23 cellular contexts compared by ENCODE assay signal in the genomic region with DNA sequence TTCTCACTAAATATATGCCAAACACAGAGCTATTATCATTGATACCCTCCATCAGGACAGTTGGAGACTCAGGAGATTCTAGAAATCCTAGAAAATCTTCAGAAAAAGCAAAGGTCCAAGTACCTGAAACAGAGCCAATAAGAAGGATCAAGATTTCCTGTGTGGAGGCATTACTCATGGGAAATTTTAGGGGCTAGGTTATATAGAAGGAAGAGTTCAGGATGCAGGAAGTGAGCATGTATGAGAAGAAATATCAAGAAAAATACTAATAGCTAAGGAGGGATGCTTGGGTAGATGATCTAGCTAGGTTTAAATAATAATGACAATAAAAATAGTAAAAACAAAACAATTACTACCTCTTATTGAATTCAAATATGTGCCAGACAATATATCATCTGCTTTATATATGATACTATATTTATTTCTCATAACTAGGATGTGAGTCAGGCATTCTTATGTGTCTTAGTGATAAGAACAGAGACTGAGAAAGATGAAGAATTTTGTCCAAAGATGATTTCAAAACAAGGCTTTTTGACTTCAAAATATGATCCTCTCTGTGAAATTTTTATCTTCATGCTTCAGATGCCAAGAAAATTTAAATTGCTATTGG.
DNase-seq lines count a peak whose midpoint lies in the region; ATAC-seq, FAIRE-seq and TF ChIP-seq lines count a peak whose summit lies in the region.
"Had no signal": no experiment of that assay in that cellular context is flagged by ENCODE, and none has a peak within 500 bp of the region (broad histone marks: within the 10 kb centered on the region; RNA-seq: fewer than 3 reads in every experiment).

No MANE protein-coding gene starts in this region.

- no peak overlapping the region for H4K12ac ChIP-seq in trophoblast cell (ENCODE audit: low read depth, low read length)

- H3K79me2 ChIP-seq in GM23248 (ENCODE audit: insufficient read depth), result no peaks in the 10 kb centered on the region
- no peaks in the 10 kb centered on the region for H3K79me2 ChIP-seq in SK-N-SH (ENCODE audit: insufficient read depth)
- no peaks in the 10 kb centered on the region for H3K79me2 ChIP-seq in trophoblast cell (ENCODE audit: control insufficient read depth, insufficient read depth, low read length, poor library complexity)

- CTCF ChIA-PET in SK-N-SH (lab: Yijun Ruan, JAX), result no interaction called here

- no peaks in the 10 kb centered on the region for H3K36me3 ChIP-seq in GM23248 (ENCODE audit: low read depth)
- no peaks in the 10 kb centered on the region for H3K36me3 ChIP-seq in SK-N-SH (replicated peaks in 1 of 2; ENCODE audit: control insufficient read depth in 1 of 2, insufficient read depth in 2 of 2, low read length in 1 of 2)
- no peaks in the 10 kb centered on the region for H3K36me3 ChIP-seq in trophoblast cell (ENCODE audit: control insufficient read depth in 1 of 2, insufficient read depth in 2 of 2, low read length in 2 of 2)
- H3K36me3 ChIP-seq in lower lobe of right lung, result no peaks in the 10 kb centered on the region
- H3K36me3 ChIP-seq: BLaER1, SJCRH30, tibial nerve had no signal

- peak overlapping the region; percentile 27 for H3K27ac ChIP-seq in GM23248
- H3K27ac ChIP-seq in SK-N-SH (ENCODE audit: low read depth in 2 of 2, low read length in 1 of 2), result peak overlapping the region in 1 of 2 experiments; percentile 90; a peak in 2 of 4 replicates
- H3K27ac ChIP-seq in epithelial cell of prostate, result peak overlapping the region; percentile 89
- no peak overlapping the region for H3K27ac ChIP-seq in trophoblast cell (ENCODE audit: low read depth, low read length)
- H3K27ac ChIP-seq in lower lobe of right lung, result no peak overlapping the region
- no peak overlapping the region for H3K27ac ChIP-seq in caudate nucleus (ENCODE audit: low read depth, low read length)
- H3K27ac ChIP-seq: BLaER1, psoas muscle, SJCRH30, tibial nerve had no signal

- no peak overlapping the region for H2BK12ac ChIP-seq in trophoblast cell (ENCODE audit: low read length)

- H3K9me2 ChIP-seq in GM23248 (ENCODE audit: insufficient read depth), result no peaks in the 10 kb centered on the region
- H3K9me2 ChIP-seq in SK-N-SH, result no peaks in the 10 kb centered on the region

- intact Hi-C loops in lower lobe of right lung (cut with DNase I), result no loop called here

- H3K27me3 ChIP-seq in GM23248 (replicated peaks; ENCODE audit: insufficient read depth) (no peaks in the 10 kb centered on the region), SK-N-SH (ENCODE audit: insufficient read depth) (no peaks in the 10 kb centered on the region), trophoblast cell (ENCODE audit: insufficient read depth, low read length) (no peaks in the 10 kb centered on the region), lower lobe of right lung (ENCODE audit: low read depth) (no peaks in the 10 kb centered on the region)
- H3K27me3 ChIP-seq: BLaER1, SJCRH30, tibial nerve had no signal

- peak in 1 of 2 experiments; percentile 74; a peak in 2 of 4 replicates for TF ChIP-seq EP300 in SK-N-SH (IDR thresholded peaks at IDR 0.05; ENCODE audit: borderline replicate concordance in 1 of 2, low read depth in 1 of 2, low read length in 1 of 2)

- no peak overlapping the region for H2AK5ac ChIP-seq in trophoblast cell (ENCODE audit: low read length)

- ATAC-seq in lower lobe of right lung (no peak), GM18873 (IDR thresholded peaks at IDR 0.05; ENCODE audit: low FRiP score, unreplicated experiment) (no peak)
- ATAC-seq: HCT116, psoas muscle had no signal

- H3K4ac ChIP-seq in trophoblast cell (ENCODE audit: low read depth, low read length), result no peak overlapping the region

- no peak overlapping the region for H3K18ac ChIP-seq in trophoblast cell (ENCODE audit: low read length)

- H3K4me1 ChIP-seq in GM23248 (ENCODE audit: insufficient read depth) (peaks cover 54% of the 10 kb centered on the region), SK-N-SH (ENCODE audit: control insufficient read depth in 1 of 2, insufficient read depth in 2 of 2, low read depth in 1 of 2, low read length in 1 of 2) (peaks cover 0 to 39% of the 10 kb centered on the region in 2 experiments; a peak in 3 of 4 replicates), trophoblast cell (ENCODE audit: control insufficient read depth in 1 of 2, insufficient read depth in 2 of 2, low read length in 2 of 2) (no peaks in the 10 kb centered on the region), lower lobe of right lung (no peaks in the 10 kb centered on the region)
- H3K4me1 ChIP-seq: psoas muscle had no signal

- TF ChIP-seq RAD21 in SK-N-SH (IDR thresholded peaks at IDR 0.05; ENCODE audit: low read length), result no peak

- H2BK5ac ChIP-seq in trophoblast cell (ENCODE audit: low read depth, low read length, poor library complexity), result no peak overlapping the region

- H2AFZ ChIP-seq in GM23248, result 0 out of 2 replicates have a peak overlapping the region, but pooled peaks have one; percentile 5
- H2AFZ ChIP-seq in SK-N-SH (ENCODE audit: low read depth), result no peak overlapping the region
- no peak overlapping the region for H2AFZ ChIP-seq in trophoblast cell (ENCODE audit: insufficient read depth, low read length, poor library complexity)

- H3K4me3 ChIP-seq in GM23248 (no peak overlapping the region), SK-N-SH (ENCODE audit: low read depth in 2 of 2, low read length in 1 of 2) (no peak overlapping the region), trophoblast cell (ENCODE audit: low read depth, low read length) (no peak overlapping the region), lower lobe of right lung (no peak overlapping the region)
- H3K4me3 ChIP-seq: BLaER1, psoas muscle, SJCRH30, tibial nerve had no signal

- in situ Hi-C loops in GM23248 (cut with MboI), result no loop called here

- no peak overlapping the region for H3K23ac ChIP-seq in trophoblast cell (ENCODE audit: low read length)

- peaks cover 42% of the 10 kb centered on the region for H3F3A ChIP-seq in GM23248 (ENCODE audit: insufficient read depth)
- H3F3A ChIP-seq in SK-N-SH (replicated peaks; ENCODE audit: insufficient read depth), result peaks cover 48% of the 10 kb centered on the region

- H3K9me3 ChIP-seq in GM23248 (ENCODE audit: low read depth) (no peaks in the 10 kb centered on the region), SK-N-SH (no peaks in the 10 kb centered on the region), trophoblast cell (ENCODE audit: insufficient read depth, low read depth, low read length) (no peaks in the 10 kb centered on the region), lower lobe of right lung (no peaks in the 10 kb centered on the region)
- H3K9me3 ChIP-seq: BLaER1, psoas muscle, tibial nerve had no signal

- H3K79me1 ChIP-seq in trophoblast cell (ENCODE audit: low read length), result no peaks in the 10 kb centered on the region

- no peak overlapping the region for H4K91ac ChIP-seq in trophoblast cell (ENCODE audit: low read depth, low read length)

- H3K4me2 ChIP-seq in GM23248 (ENCODE audit: unreplicated experiment), result peak overlapping the region; percentile 37
- H3K4me2 ChIP-seq in SK-N-SH, result peak overlapping the region; percentile 44
- no peak overlapping the region for H3K4me2 ChIP-seq in trophoblast cell (ENCODE audit: low read length)
- H3K4me2 ChIP-seq: BLaER1 had no signal

- H4K8ac ChIP-seq in trophoblast cell (ENCODE audit: low read depth, low read length), result no peak overlapping the region

- no peak overlapping the region for H3K14ac ChIP-seq in trophoblast cell (ENCODE audit: low read length)

- DNase-seq in GM23248 (peak; percentile 58), SK-N-SH (no peak), epithelial cell of prostate (ENCODE audit: low read depth, low spot score) (no peak), trophoblast cell (peak; percentile 10 to 78), GM12892 (ENCODE audit: insufficient read length) (no peak), lower lobe of right lung (no peak), caudate nucleus (lab: John Stamatoyannopoulos, UW) (no peak)
- DNase-seq: activated effector memory CD4-positive, alpha-beta T cell treated with Interleukin-2 at 50 U/mL for 16 hours; amygdala; cortex of kidney; kidney; MV-4-11; NCI-H2081; NCI-H526 treated with DMSO at 0.1 percent for 48 hours; nephron progenitor cell; psoas muscle; SJCRH30; stimulated activated naive CD4-positive, alpha-beta T cell; T-helper 9 cell had no signal

- POLR2A ChIA-PET in SK-N-SH (lab: Yijun Ruan, JAX), result no interaction called here

- no peak for TF ChIP-seq POLR2A in GM12892 (IDR thresholded peaks at IDR 0.05; ENCODE audit: low read depth, low read length)

- H3K9ac ChIP-seq in GM23248, result no peak overlapping the region
- peak overlapping the region; percentile 35; the same call in 1 of the 2 replicates for H3K9ac ChIP-seq in SK-N-SH
- H3K9ac ChIP-seq in trophoblast cell (ENCODE audit: low read length), result no peak overlapping the region
- H3K9ac ChIP-seq: BLaER1 had no signal

- H4K20me1 ChIP-seq in GM23248 (ENCODE audit: insufficient read depth) (no peaks in the 10 kb centered on the region), SK-N-SH (ENCODE audit: insufficient read depth) (no peaks in the 10 kb centered on the region)
- H4K20me1 ChIP-seq: BLaER1 had no signal

- H2BK120ac ChIP-seq in trophoblast cell (ENCODE audit: insufficient read depth, low read length, poor library complexity), result no peak overlapping the region

- TF ChIP-seq CTCF in SK-N-SH (IDR thresholded peaks at IDR 0.05) (no peak), lower lobe of right lung (IDR thresholded peaks at IDR 0.05) (no peak)

- no peak for FAIRE-seq in GM12892 (lab: Jason Lieb, UNC)
- FAIRE-seq: kidney had no signal

TF ChIP-seq in SK-N-SH, 30 proteins besides CTCF, POLR2A, EP300 and RAD21 (continues in another document):
- peak; percentile 67; the same call in 1 of the 2 replicates for TF ChIP-seq MEF2A (IDR thresholded peaks at IDR 0.05; ENCODE audit: borderline replicate concordance, low read depth)
- peak; percentile 63 for TF ChIP-seq FOSL2 (IDR thresholded peaks at IDR 0.05; ENCODE audit: borderline replicate concordance, low read depth)
- TF ChIP-seq, protein P1, sequence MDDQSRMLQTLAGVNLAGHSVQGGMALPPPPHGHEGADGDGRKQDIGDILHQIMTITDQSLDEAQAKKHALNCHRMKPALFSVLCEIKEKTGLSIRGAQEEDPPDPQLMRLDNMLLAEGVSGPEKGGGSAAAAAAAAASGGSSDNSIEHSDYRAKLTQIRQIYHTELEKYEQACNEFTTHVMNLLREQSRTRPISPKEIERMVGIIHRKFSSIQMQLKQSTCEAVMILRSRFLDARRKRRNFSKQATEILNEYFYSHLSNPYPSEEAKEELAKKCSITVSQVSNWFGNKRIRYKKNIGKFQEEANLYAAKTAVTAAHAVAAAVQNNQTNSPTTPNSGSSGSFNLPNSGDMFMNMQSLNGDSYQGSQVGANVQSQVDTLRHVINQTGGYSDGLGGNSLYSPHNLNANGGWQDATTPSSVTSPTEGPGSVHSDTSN (IDR thresholded peaks at IDR 0.05), result peak; percentile 60
- peak; percentile 72; the same call in 1 of the 2 replicates for TF ChIP-seq NFIC (IDR thresholded peaks at IDR 0.05; ENCODE audit: borderline replicate concordance)
- TF ChIP-seq, protein P2, sequence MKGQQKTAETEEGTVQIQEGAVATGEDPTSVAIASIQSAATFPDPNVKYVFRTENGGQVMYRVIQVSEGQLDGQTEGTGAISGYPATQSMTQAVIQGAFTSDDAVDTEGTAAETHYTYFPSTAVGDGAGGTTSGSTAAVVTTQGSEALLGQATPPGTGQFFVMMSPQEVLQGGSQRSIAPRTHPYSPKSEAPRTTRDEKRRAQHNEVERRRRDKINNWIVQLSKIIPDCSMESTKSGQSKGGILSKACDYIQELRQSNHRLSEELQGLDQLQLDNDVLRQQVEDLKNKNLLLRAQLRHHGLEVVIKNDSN (IDR thresholded peaks at IDR 0.05; ENCODE audit: borderline replicate concordance, low read depth), result no peak

Comparison
In these comparisons a context has a peak if more than half of its experiments do, and no peak if none do; other contexts are left out.
1. DNase-seq: peak in GM23248 (single experiment) and trophoblast cell (2 of 2); none in SK-N-SH (single experiment), epithelial cell of prostate (single experiment), GM12892 (single experiment), lower lobe of right lung (single experiment) and caudate nucleus (0 of 61).
2. H3K27ac ChIP-seq: peak in GM23248 (single experiment) and epithelial cell of prostate (single experiment); none in trophoblast cell (single experiment), lower lobe of right lung (single experiment) and caudate nucleus (single experiment).